10 cellular contexts compared by ENCODE assay signal in genomic region chr3:149480326-149481017, GRCh38. TPM values are rescaled to one million over a fixed set of nuclear protein-coding genes. Genes with fewer than 3 reads are reported as not detected.
DNase-seq lines count a peak whose midpoint lies in the region; ATAC-seq and TF ChIP-seq lines count a peak whose summit lies in the region.
"Had no signal": no experiment of that assay in that cellular context is flagged by ENCODE, and none has a peak within 500 bp of the region (broad histone marks: within the 10 kb centered on the region; RNA-seq: fewer than 3 reads in every experiment).

No MANE protein-coding gene starts in this region.

- H3K27ac ChIP-seq in upper lobe of right lung = peak overlapping the region; percentile 69

- TF ChIP-seq CTCF in nephron (IDR thresholded peaks at IDR 0.05; ENCODE audit: unreplicated experiment in 3 of 3) (peak; percentile 81 to 89 (median 83)), upper lobe of right lung (IDR thresholded peaks at IDR 0.05) (peak; percentile 90)

- DNase-seq in CD1c-positive myeloid dendritic cell (ENCODE audit: extremely low spot score) (peak; percentile 69), NCI-H2107 (lab: John Stamatoyannopoulos, UW) (peak; percentile 10), fibroblast of peridontal ligament (ENCODE audit: extremely low read depth) (peak; percentile 90), upper lobe of right lung (peak; percentile 86)
- DNase-seq in activated CD4-positive, alpha-beta T cell treated with anti-CD3 and anti-CD28 coated beads, Interleukin-2, amount 10 ng/mL, durations not matched to agents 24 days and 14 days = peak; percentile 76

- H3K4me1 Mint-ChIP-seq in activated CD4-positive, alpha-beta T cell treated with anti-CD3 and anti-CD28 coated beads, Interleukin-2, amount 10 ng/mL, durations not matched to agents 24 days and 14 days = no peaks in the 10 kb centered on the region
- peaks cover 45% of the 10 kb centered on the region for H3K4me1 Mint-ChIP-seq in nephron

- H3K27me3 Mint-ChIP-seq in activated CD4-positive, alpha-beta T cell treated with anti-CD3 and anti-CD28 coated beads, Interleukin-2, amount 10 ng/mL, durations not matched to agents 24 days and 14 days = peaks cover 3% of the 10 kb centered on the region
- no peaks in the 10 kb centered on the region for H3K27me3 Mint-ChIP-seq in nephron (ENCODE audit: low read depth)

- H3K4me1 ChIP-seq in upper lobe of right lung = peaks cover 22% of the 10 kb centered on the region

- H3K9me3 Mint-ChIP-seq in activated CD4-positive, alpha-beta T cell treated with anti-CD3 and anti-CD28 coated beads, Interleukin-2, amount 10 ng/mL, durations not matched to agents 24 days and 14 days = no peaks in the 10 kb centered on the region
- no peaks in the 10 kb centered on the region for H3K9me3 Mint-ChIP-seq in nephron
- H3K9me3 Mint-ChIP-seq: T-helper 1 cell treated with Interleukin-12 subunit alpha and Interleukin-12 subunit beta and Interleukin-4 antibody, amounts not matched to agents 30 μg/mL and 1 μg/mL, for 36 hours had no signal

- no peak overlapping the region for H3K4me3 Mint-ChIP-seq in activated CD4-positive, alpha-beta T cell treated with anti-CD3 and anti-CD28 coated beads, Interleukin-2, amount 10 ng/mL, durations not matched to agents 24 days and 14 days
- no peak overlapping the region for H3K4me3 Mint-ChIP-seq in nephron
- H3K4me3 Mint-ChIP-seq: T-helper 1 cell treated with Interleukin-12 subunit alpha and Interleukin-12 subunit beta and Interleukin-4 antibody, amounts not matched to agents 30 μg/mL and 1 μg/mL, for 36 hours had no signal

- no peaks in the 10 kb centered on the region for H3K36me3 ChIP-seq in upper lobe of right lung

- no peaks in the 10 kb centered on the region for H3K36me3 Mint-ChIP-seq in activated CD4-positive, alpha-beta T cell treated with anti-CD3 and anti-CD28 coated beads, Interleukin-2, amount 10 ng/mL, durations not matched to agents 24 days and 14 days (ENCODE audit: low read depth)
- H3K36me3 Mint-ChIP-seq in nephron (ENCODE audit: low read depth) = no peaks in the 10 kb centered on the region

- no peaks in the 10 kb centered on the region for H3K9me3 ChIP-seq in upper lobe of right lung

- intact Hi-C loops in activated CD4-positive, alpha-beta T cell treated with anti-CD3 and anti-CD28 coated beads, Interleukin-2, amount 10 ng/mL, durations not matched to agents 24 days and 14 days (cut with micrococcal nuclease) = loop anchor here (1.0 to 2.0 kb wide), 2 partner anchors 87 to 128 kb away; no protein-coding TSS in a partner anchor
- intact Hi-C loops in upper lobe of right lung (cut with DNase I) = loop anchor here (10.0 kb wide), 2 partner anchors 86 to 366 kb away; no protein-coding TSS in a partner anchor

- no peak overlapping the region for H3K27ac Mint-ChIP-seq in activated CD4-positive, alpha-beta T cell treated with anti-CD3 and anti-CD28 coated beads, Interleukin-2, amount 10 ng/mL, durations not matched to agents 24 days and 14 days
- H3K27ac Mint-ChIP-seq in nephron = peak overlapping the region; percentile 79 to 87 (median 86)
- H3K27ac Mint-ChIP-seq: T-helper 1 cell treated with Interleukin-12 subunit alpha and Interleukin-12 subunit beta and Interleukin-4 antibody, amounts not matched to agents 30 μg/mL and 1 μg/mL, for 36 hours had no signal

- no peaks in the 10 kb centered on the region for H3K27me3 ChIP-seq in upper lobe of right lung

- peak; percentile 98 for ATAC-seq in GM18909 (IDR thresholded peaks at IDR 0.05; ENCODE audit: poor library complexity, unreplicated experiment)
- ATAC-seq in HG03064 (IDR thresholded peaks at IDR 0.05; ENCODE audit: low read depth, unreplicated experiment) = peak; percentile 94
- peak; percentile 99 for ATAC-seq in upper lobe of right lung

- H3K4me3 ChIP-seq in upper lobe of right lung = no peak overlapping the region

RNA-seq across cellular contexts. Expression of gene TM4SF4, which starts 6.0 kb away (rescaled TPM):
- total RNA-seq in activated CD4-positive, alpha-beta T cell treated with anti-CD3 and anti-CD28 coated beads, Interleukin-2, amount 10 ng/mL, durations not matched to agents 24 days and 14 days = not detected in 2 replicates
- total RNA-seq in upper lobe of right lung = 0.49 TPM
- total RNA-seq: subcutaneous adipose tissue had no signal

Comparison
In these comparisons a context has a peak if more than half of its experiments do, and no peak if none do; other contexts are left out.
1. DNase-seq: peak in every context shown above with its lines; median percentile 90 in fibroblast of peridontal ligament; 86 in upper lobe of right lung; 76 in activated CD4-positive, alpha-beta T cell treated with anti-CD3 and anti-CD28 coated beads, Interleukin-2, amount 10 ng/mL, durations not matched to agents 24 days and 14 days; 69 in CD1c-positive myeloid dendritic cell; 10 in NCI-H2107.